Comparison of ENCODE assay signal across 17 cellular contexts in the genomic region with DNA sequence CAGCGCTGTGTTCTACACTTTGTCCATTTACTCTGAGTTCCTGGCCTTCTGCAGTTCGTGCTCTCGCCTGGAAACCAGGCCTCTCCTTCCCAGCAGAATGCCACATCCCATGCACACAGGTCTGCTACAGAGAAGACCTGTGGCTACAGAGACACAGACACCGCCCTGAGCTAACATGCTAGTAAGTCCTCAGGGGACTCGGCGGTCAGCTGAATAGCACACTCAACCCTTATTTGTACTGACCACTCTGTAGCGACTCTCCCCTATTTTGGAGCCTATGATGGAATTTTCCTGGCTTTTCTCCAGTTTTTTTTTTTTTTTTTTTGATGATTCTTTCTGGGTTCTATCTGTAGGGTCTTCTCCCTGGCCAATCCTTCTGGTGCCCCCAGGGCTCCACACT. TPM values are rescaled to one million over a fixed set of nuclear protein-coding genes. Genes with fewer than 3 reads are reported as not detected.
DNase-seq lines count a peak whose midpoint lies in the region; ATAC-seq and TF ChIP-seq lines count a peak whose summit lies in the region.
"Had no signal": no experiment of that assay in that cellular context is flagged by ENCODE, and none has a peak within 500 bp of the region (broad histone marks: within the 10 kb centered on the region; RNA-seq: fewer than 3 reads in every experiment).

No MANE protein-coding gene starts in this region.

- ATAC-seq in heart right ventricle (peak in 1 of 8 donors; percentile 26), Right ventricle myocardium superior (ENCODE audit: poor library complexity) (no peak), GM18858 (IDR thresholded peaks at IDR 0.05; ENCODE audit: unreplicated experiment) (no peak), GM21825 (IDR thresholded peaks at IDR 0.05; ENCODE audit: unreplicated experiment) (no peak)
- ATAC-seq: activated CD8-positive, alpha-beta T cell treated with anti-CD3 and anti-CD28 coated beads, Interleukin-2, amount 10 ng/mL, durations not matched to agents 7 days and 5 days; CD8-positive, alpha-beta T cell; Panc1 had no signal

- TF ChIP-seq CTCF in heart right ventricle (IDR thresholded peaks at IDR 0.05) (no peak), esophagus squamous epithelium (IDR thresholded peaks at IDR 0.05) (no peak), prostate gland (IDR thresholded peaks at IDR 0.05) (no peak), uterus (IDR thresholded peaks at IDR 0.05) (no peak)

- no peak for TF ChIP-seq POLR2A in esophagus squamous epithelium (IDR thresholded peaks at IDR 0.05)
- TF ChIP-seq POLR2A in prostate gland (IDR thresholded peaks at IDR 0.05), result no peak
- no peak for TF ChIP-seq POLR2A in uterus (IDR thresholded peaks at IDR 0.05)

- peaks cover 25 to 100% (median 92%) of the 10 kb centered on the region in 9 donors for H3K4me1 ChIP-seq in heart right ventricle
- peaks cover 23 to 98% (median 62%) of the 10 kb centered on the region in 3 donors for H3K4me1 ChIP-seq in esophagus squamous epithelium
- H3K4me1 ChIP-seq in prostate gland (replicated peaks), result peaks cover 30% of the 10 kb centered on the region
- H3K4me1 ChIP-seq in uterus, result peaks cover 24 to 49% of the 10 kb centered on the region in 2 donors

- H3K4me3 ChIP-seq in heart right ventricle (no peak overlapping the region), esophagus squamous epithelium (no peak overlapping the region), prostate gland (no peak overlapping the region), uterus (no peak overlapping the region)
- H3K4me3 ChIP-seq: upper lobe of left lung had no signal

- 61 to 64% methylated on average over 7 of the region's 7 CpGs for WGBS in heart right ventricle, 2 donors
- WGBS in esophagus squamous epithelium, 2 donors, result 64 to 80% methylated on average over 7 of the region's 7 CpGs
- WGBS in prostate gland, result 69% methylated on average over 7 of the region's 7 CpGs

- H3K9me3 ChIP-seq in heart right ventricle (no peaks in the 10 kb centered on the region), esophagus squamous epithelium (no peaks in the 10 kb centered on the region), prostate gland (no peaks in the 10 kb centered on the region), uterus (no peaks in the 10 kb centered on the region)
- H3K9me3 ChIP-seq: upper lobe of left lung had no signal

- H3K27me3 ChIP-seq in heart right ventricle (no peaks in the 10 kb centered on the region), esophagus squamous epithelium (no peaks in the 10 kb centered on the region), prostate gland (replicated peaks; ENCODE audit: insufficient read depth) (no peaks in the 10 kb centered on the region), uterus (no peaks in the 10 kb centered on the region)
- H3K27me3 ChIP-seq: upper lobe of left lung had no signal

- DNase-seq in heart right ventricle (peak in 1 of 2 donors; percentile 57), Right ventricle myocardium superior (no peak), esophagus squamous epithelium (lab: John Stamatoyannopoulos, UW) (no peak), prostate gland (ENCODE audit: low spot score) (no peak), uterus (no peak), activated gamma-delta T cell treated with Interleukin-2 at 50 U/mL for 16 hours (no peak)
- DNase-seq: activated CD8-positive, alpha-beta T cell treated with anti-CD3 and anti-CD28 coated beads, Interleukin-2, amount 10 ng/mL, durations not matched to agents 7 days and 5 days; CD8-positive, alpha-beta T cell; hippocampal formation; Karpas-422; NCI-H1694 treated with DMSO at 0.1 percent for 48 hours; NCI-H524; upper lobe of left lung; WERI-Rb-1 had no signal

- H3K36me3 ChIP-seq in heart right ventricle (no peaks in the 10 kb centered on the region), esophagus squamous epithelium (no peaks in the 10 kb centered on the region), prostate gland (no peaks in the 10 kb centered on the region), uterus (no peaks in the 10 kb centered on the region)
- H3K36me3 ChIP-seq: upper lobe of left lung, WERI-Rb-1 had no signal

- H3K27ac ChIP-seq in heart right ventricle, result peak overlapping the region in 8 of 10 donors; percentile 11 to 90 (median 70)
- H3K27ac ChIP-seq in esophagus squamous epithelium, result peak overlapping the region in 3 of 4 donors; percentile 74 to 83 (median 81)
- H3K27ac ChIP-seq in prostate gland, result peak overlapping the region; percentile 0 to 52
- H3K27ac ChIP-seq in uterus, result peak overlapping the region; percentile 94 to 95
- H3K27ac ChIP-seq: WERI-Rb-1 had no signal

- intact Hi-C loops in heart right ventricle (cut with DNase I) (loop anchor here in 2 of 10 donors (5.0 kb wide), 2 partner anchors 37 to 47 kb away; no protein-coding TSS in a partner anchor), Right ventricle myocardium superior (cut with DNase I) (no loop called here), esophagus squamous epithelium (cut with DNase I) (no loop called here), prostate gland (cut with DNase I) (loop anchor here (5.0 kb wide), 1 partner anchor 37 kb away; no protein-coding TSS in a partner anchor), uterus (cut with DNase I; ENCODE audit: low total_unique reads) (no loop called here)

RNA-seq across cellular contexts. Expression of a gene that starts 12.8 kb away (rescaled TPM):
- total RNA-seq in heart right ventricle (10 to 100 TPM; 16.1 to 34.2 (median 23.7) TPM), Right ventricle myocardium superior (18.1 TPM), esophagus squamous epithelium (10 to 100 TPM; 14.9 to 21.9 (median 17.3) TPM), prostate gland (10 to 100 TPM; 34.1 to 42.0 TPM), uterus (100 to 1,000 TPM in 1 of 4 donors, 10 to 100 TPM in 3; 24.7 to 185 (median 41.1) TPM)
- polyA plus RNA-seq in heart right ventricle, result 1 to 10 TPM; 4.2 to 8.4 TPM

Comparison
In these comparisons a context has a peak if more than half of its experiments do, and no peak if none do; other contexts are left out.
1. H3K27ac ChIP-seq: peak in every context shown above with its lines; median percentile 94 in uterus; 81 in esophagus squamous epithelium; 70 in heart right ventricle; 26 in prostate gland.